1 cellular context compared by ENCODE assay signal in the genomic region with DNA sequence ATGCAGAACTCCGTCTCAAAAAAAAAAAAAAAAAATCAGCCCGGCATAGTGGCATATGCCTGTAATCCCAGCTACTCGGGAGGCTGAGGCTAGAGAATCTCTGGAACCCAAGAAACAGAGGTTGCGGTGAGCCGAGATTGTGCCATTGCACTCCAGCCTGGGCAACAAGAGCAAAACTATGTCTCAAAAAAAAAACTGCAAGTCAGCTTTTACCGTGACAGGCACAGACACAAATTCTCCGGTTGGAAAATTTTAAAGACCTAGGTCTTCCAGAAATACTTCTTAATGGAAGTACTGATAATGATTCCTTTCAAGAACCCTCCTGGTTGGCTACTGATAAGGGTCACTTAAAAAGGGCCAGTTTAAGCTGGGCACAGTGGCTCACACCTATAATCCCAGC.
TF ChIP-seq lines count a peak whose summit lies in the region.

No MANE protein-coding gene starts in this region.

TF ChIP-seq in IMR-90, 13 proteins besides CTCF, POLR2A, EP300 and RAD21:
- TF ChIP-seq MAFK (IDR thresholded peaks at IDR 0.05; ENCODE audit: low read depth, low read length), result peak; percentile 10; the same call in 1 of the 2 replicates
- no peak for TF ChIP-seq MXI1 (IDR thresholded peaks at IDR 0.05; ENCODE audit: borderline replicate concordance, low read depth, low read length)
